19 cellular contexts compared by ENCODE assay signal in the genomic region with DNA sequence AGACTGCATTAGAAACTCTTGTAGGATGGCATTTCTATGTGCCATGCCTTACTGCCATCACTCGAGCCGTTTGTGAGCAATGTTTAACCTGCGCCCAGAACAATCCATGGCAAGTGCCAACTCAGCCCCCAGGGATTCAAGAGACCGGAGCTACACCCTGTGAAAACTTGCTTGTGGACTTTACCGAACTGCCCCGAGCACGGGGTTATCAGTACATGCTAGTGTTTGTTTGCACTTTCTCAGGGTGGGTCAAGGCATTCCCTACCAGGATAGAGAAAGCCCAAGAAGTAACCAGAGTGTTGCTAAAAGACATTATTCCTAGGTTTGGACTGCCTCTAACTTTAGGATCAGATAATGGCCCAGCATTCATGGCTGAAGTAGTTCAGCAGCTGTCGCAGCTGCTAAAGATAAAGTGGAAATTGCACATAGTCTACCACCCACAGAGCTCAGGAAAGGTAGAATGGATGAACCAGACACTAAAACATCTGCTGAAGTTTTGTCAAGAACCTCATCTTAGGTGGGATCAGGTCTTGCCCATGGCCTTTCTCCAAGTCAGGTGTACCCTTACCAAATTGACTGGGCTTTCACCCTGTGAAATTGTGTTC. TPM values are rescaled to one million over a fixed set of nuclear protein-coding genes. Genes with fewer than 3 reads are reported as not detected.
DNase-seq lines count a peak whose midpoint lies in the region; ATAC-seq, FAIRE-seq and TF ChIP-seq lines count a peak whose summit lies in the region.
"Had no signal": no experiment of that assay in that cellular context is flagged by ENCODE, and none has a peak within 500 bp of the region (broad histone marks: within the 10 kb centered on the region; RNA-seq: fewer than 3 reads in every experiment).

No MANE protein-coding gene starts in this region.

- H3K4me3 ChIP-seq in SJCRH30 (peak overlapping the region; percentile 10; the same call in 1 of the 2 replicates), left lung (no peak overlapping the region)
- H3K4me3 ChIP-seq: Peyer's patch had no signal

- H3K27ac ChIP-seq in SJCRH30 (peak overlapping the region; percentile 53), left lung (no peak overlapping the region)
- H3K27ac ChIP-seq: BLaER1 treated with 17β-estradiol and CSF1 and Interleukin-3, amounts not matched to agents 10 nM and 100 nM; Peyer's patch had no signal

- peaks cover 14% of the 10 kb centered on the region for H3K4me1 ChIP-seq in SJCRH30
- no peaks in the 10 kb centered on the region for H3K4me1 ChIP-seq in left lung
- H3K4me1 ChIP-seq: BLaER1 treated with 17β-estradiol and CSF1 and Interleukin-3, amounts not matched to agents 10 nM and 100 nM; Peyer's patch had no signal

- H3K9me3 ChIP-seq in SJCRH30 (replicated peaks) = peaks cover 15% of the 10 kb centered on the region
- H3K9me3 ChIP-seq in left lung = peaks cover 7 to 52% of the 10 kb centered on the region in 2 donors

- peaks cover 41% of the 10 kb centered on the region for H3K36me3 Mint-ChIP-seq in progenitor cell of endocrine pancreas (ENCODE audit: insufficient read depth)

- peak; percentile 49 for ATAC-seq in left lung

- no peak for TF ChIP-seq CTCF in left lung (IDR thresholded peaks at IDR 0.05)
- TF ChIP-seq CTCF in progenitor cell of endocrine pancreas (IDR thresholded peaks at IDR 0.05; ENCODE audit: unreplicated experiment) = no peak
- TF ChIP-seq CTCF in D721Med (IDR thresholded peaks at IDR 0.05; ENCODE audit: insufficient read depth, missing control alignments) = no peak

- H3K4me1 Mint-ChIP-seq in progenitor cell of endocrine pancreas (ENCODE audit: low read depth) = peaks cover 4% of the 10 kb centered on the region
- H3K4me1 Mint-ChIP-seq: CD8-positive, alpha-beta memory T cell had no signal

- H3K27ac Mint-ChIP-seq in progenitor cell of endocrine pancreas = peak overlapping the region; percentile 15
- H3K27ac Mint-ChIP-seq: CD8-positive, alpha-beta memory T cell; H9 had no signal

- intact Hi-C loops in left lung (cut with DNase I) = no loop called here

- no peaks in the 10 kb centered on the region for H3K27me3 ChIP-seq in SJCRH30
- H3K27me3 ChIP-seq in left lung = no peaks in the 10 kb centered on the region
- H3K27me3 ChIP-seq: BLaER1 treated with 17β-estradiol and CSF1 and Interleukin-3, amounts not matched to agents 10 nM and 100 nM; Peyer's patch had no signal

- no peak overlapping the region for H3K4me3 Mint-ChIP-seq in progenitor cell of endocrine pancreas (ENCODE audit: low read depth)
- H3K4me3 Mint-ChIP-seq: CD8-positive, alpha-beta memory T cell; H9 had no signal

- no peaks in the 10 kb centered on the region for H3K27me3 Mint-ChIP-seq in progenitor cell of endocrine pancreas

- no peaks in the 10 kb centered on the region; the same call in 1 of the 2 replicates for H3K36me3 ChIP-seq in SJCRH30
- peaks cover 0 to 40% of the 10 kb centered on the region in 2 donors for H3K36me3 ChIP-seq in left lung

- peaks cover 32% of the 10 kb centered on the region for H3K9me3 Mint-ChIP-seq in progenitor cell of endocrine pancreas (ENCODE audit: low read depth)

- FAIRE-seq in D721Med (lab: Jason Lieb, UNC) = no peak

- DNase-seq in SJCRH30 = peak; percentile 50 to 70
- no peak for DNase-seq in left lung
- DNase-seq in progenitor cell of endocrine pancreas (ENCODE audit: low spot score, unreplicated experiment) = no peak
- DNase-seq in NOMO-1 treated with dmso at 0.1 percent for 144 hours (lab: John Stamatoyannopoulos, UW; ENCODE audit: unreplicated experiment) = no peak
- DNase-seq in GM03348 (ENCODE audit: low spot score) = no peak
- DNase-seq in D721Med (ENCODE audit: insufficient read length, low spot score) = no peak
- no peak for DNase-seq in inferior parietal cortex (ENCODE audit: extremely low spot score)
- DNase-seq: DMS79 treated with DMSO at 0.1 percent for 48 hours, H9, NCI-H1092 treated with DMSO at 0.1 percent for 48 hours, NCI-H146, NCI-H2081, NCI-H446 treated with DMSO at 0.1 percent for 48 hours, Peyer's patch had no signal

- peak; percentile 2 for TF ChIP-seq POLR2A in GM18526 (IDR thresholded peaks at IDR 0.05; ENCODE audit: extremely low read depth, insufficient read length)

RNA-seq across cellular contexts. Expression of gene CYREN, which starts 8.9 kb away (rescaled TPM):
- 57.5 and 61.7 TPM in 2 replicates for total RNA-seq in SJCRH30 (2014; rRNA removed; shearing (Covaris generic))
- 10 to 100 TPM; 32.1 to 39.9 TPM for total RNA-seq in left lung
- total RNA-seq in progenitor cell of endocrine pancreas = 73.8 and 76.1 TPM in 2 replicates

RNA-seq across cellular contexts. Expression of gene TMEM140, which starts 31.6 kb away (rescaled TPM):
- total RNA-seq in SJCRH30 (2014; rRNA removed; shearing (Covaris generic)) = 0.12 TPM in 1 of 2 replicates, not detected in the other
- 10 to 100 TPM; 24.0 to 25.4 TPM for total RNA-seq in left lung
- 0.14 TPM in 1 of 2 replicates, not detected in the other for total RNA-seq in progenitor cell of endocrine pancreas
- total RNA-seq: H9 had no signal

RNA-seq across cellular contexts. Expression of gene WDR91, which starts 31.9 kb away (rescaled TPM):
- 12.1 and 14.6 TPM in 2 replicates for total RNA-seq in SJCRH30 (2014; rRNA removed; shearing (Covaris generic))
- total RNA-seq in left lung (10 to 100 TPM; 22.9 to 27.9 TPM), progenitor cell of endocrine pancreas (15.7 and 23.1 TPM in 2 replicates)

RNA-seq across cellular contexts. Expression of gene STRA8, which starts 54.2 kb away (rescaled TPM):
- not detected in 2 replicates for total RNA-seq in SJCRH30 (2014; rRNA removed; shearing (Covaris generic))
- total RNA-seq in left lung = not detected
- not detected in 2 replicates for total RNA-seq in progenitor cell of endocrine pancreas
- total RNA-seq: CD8-positive, alpha-beta memory T cell; H9; HT1080; LHCN-M2; Peyer's patch had no signal

Comparison
In these comparisons a context has a peak if more than half of its experiments do, and no peak if none do; other contexts are left out.
1. DNase-seq: peak in SJCRH30 (2 of 2); none in left lung (0 of 2), progenitor cell of endocrine pancreas (single experiment), NOMO-1 treated with dmso at 0.1 percent for 144 hours (single experiment), GM03348 (single experiment), D721Med (single experiment) and inferior parietal cortex (single experiment).
2. RNA of gene TMEM140, which starts 31.6 kb away (total RNA-seq): 24.0 to 25.4 TPM in left lung; 0.14 TPM in progenitor cell of endocrine pancreas and 0.12 TPM in SJCRH30; every median in the first group is over 10 times any median in the second.